In the genomic region with DNA sequence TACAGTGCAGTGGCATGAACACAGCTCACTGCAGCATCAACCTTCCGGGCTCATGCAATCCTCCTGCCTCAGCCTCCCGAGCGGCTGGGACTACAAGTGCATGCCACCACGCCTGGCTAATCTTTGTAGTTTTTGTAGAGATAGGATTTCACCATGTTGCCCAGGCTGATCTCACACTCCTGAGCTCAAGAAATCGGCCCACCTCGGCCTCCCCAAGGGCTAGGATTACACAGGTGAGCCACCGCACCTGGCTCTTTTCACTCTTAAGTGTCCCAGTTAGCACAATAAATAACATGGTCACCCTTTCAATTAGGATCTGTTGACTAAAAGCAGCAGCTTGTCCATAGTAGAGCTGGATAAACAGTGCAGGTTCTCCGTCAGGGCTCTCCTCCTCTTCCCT, we compare ENCODE assay signal across 8 cellular contexts. TPM values are rescaled to one million over a fixed set of nuclear protein-coding genes. Genes with fewer than 3 reads are reported as not detected.
DNase-seq lines count a peak whose midpoint lies in the region; ATAC-seq, FAIRE-seq and TF ChIP-seq lines count a peak whose summit lies in the region.

No MANE protein-coding gene starts in this region.

- H3K9ac ChIP-seq in iPS-15b (ENCODE audit: low read depth, low read length): no peak overlapping the region

- POLR2A ChIA-PET in A549 (lab: Yijun Ruan, JAX): no interaction called here

- H3K4me1 Mint-ChIP-seq in T-helper 17 cell: peaks cover 32% of the 10 kb centered on the region

- H3K27me3 ChIP-seq in HAP-1 (ENCODE audit: low read depth) (no peaks in the 10 kb centered on the region), iPS-15b (ENCODE audit: control insufficient read depth, insufficient read depth, low read length) (no peaks in the 10 kb centered on the region), thyroid gland (no peaks in the 10 kb centered on the region), small intestine (ENCODE audit: control insufficient read depth in 2 of 2, insufficient read depth in 2 of 2, low read length in 2 of 2) (no peaks in the 10 kb centered on the region)

- ATAC-seq in A549 (no peak), T-helper 17 cell (no peak)

- peak overlapping the region; percentile 97 for H3K27ac Mint-ChIP-seq in T-helper 17 cell

- H3K4me3 Mint-ChIP-seq in T-helper 17 cell: peak overlapping the region; percentile 94

- H3K36me3 Mint-ChIP-seq in T-helper 17 cell (ENCODE audit: low read depth): no peaks in the 10 kb centered on the region

- H3K4me3 ChIP-seq in A549: peak overlapping the region; percentile 82
- peak overlapping the region; percentile 91 for H3K4me3 ChIP-seq in HAP-1
- H3K4me3 ChIP-seq in iPS-15b (ENCODE audit: low read depth, low read length): peak overlapping the region; percentile 63
- H3K4me3 ChIP-seq in thyroid gland (replicated peaks in 1 of 3): no peak overlapping the region
- H3K4me3 ChIP-seq in small intestine (ENCODE audit: low read depth in 1 of 2, low read length in 2 of 2): no peak overlapping the region

- WGBS in A549 (ENCODE audit: missing lambda C conversion rate): 90% methylated on average over 8 of the region's 8 CpGs
- 60 to 76% methylated on average over 8 of the region's 8 CpGs for WGBS in thyroid gland, 2 donors
- 87 to 90% (median 89%) methylated on average over 8 of the region's 8 CpGs for WGBS in small intestine, 3 donors

- no peak for TF ChIP-seq EP300 in A549 (IDR thresholded peaks at IDR 0.05)

- no peak for TF ChIP-seq CTCF in A549 (IDR thresholded peaks at IDR 0.05)
- TF ChIP-seq CTCF in thyroid gland (IDR thresholded peaks at IDR 0.05): no peak

- no peak for TF ChIP-seq POLR2A in A549 (IDR thresholded peaks at IDR 0.05; ENCODE audit: low read length)
- TF ChIP-seq POLR2A in thyroid gland (IDR thresholded peaks at IDR 0.05): no peak

- H3K4me2 ChIP-seq in A549: peak overlapping the region; percentile 99

- peak overlapping the region in 1 of 2 experiments; percentile 94; a peak in 1 of 6 replicates for H3K27ac ChIP-seq in A549
- H3K27ac ChIP-seq in thyroid gland: no peak overlapping the region
- H3K27ac ChIP-seq in small intestine (ENCODE audit: low read depth in 1 of 2, low read length in 1 of 2): no peak overlapping the region

- H3K9me3 ChIP-seq in A549: no peaks in the 10 kb centered on the region
- no peaks in the 10 kb centered on the region for H3K9me3 ChIP-seq in HAP-1
- no peaks in the 10 kb centered on the region for H3K9me3 ChIP-seq in T-helper 17 cell (ENCODE audit: control insufficient read depth, low read length, poor library complexity, severe bottlenecking)
- H3K9me3 ChIP-seq in iPS-15b (ENCODE audit: control insufficient read depth, insufficient read depth, low read length): no peaks in the 10 kb centered on the region
- H3K9me3 ChIP-seq in thyroid gland: no peaks in the 10 kb centered on the region
- no peaks in the 10 kb centered on the region for H3K9me3 ChIP-seq in small intestine (ENCODE audit: control insufficient read depth, low read depth)

- FAIRE-seq in A549 (lab: Jason Lieb, UNC) (no peak), small intestine (lab: Jason Lieb, UNC) (no peak)

- no peak for TF ChIP-seq RAD21 in A549 (conservative IDR thresholded peaks at IDR 0.05 in 1 of 2, IDR thresholded peaks at IDR 0.05 in 1 of 2)

- H3K27me3 Mint-ChIP-seq in T-helper 17 cell: no peaks in the 10 kb centered on the region

- no peak for DNase-seq in A549 (ENCODE audit: low read depth in 1 of 2, low spot score in 1 of 2)
- DNase-seq in HAP-1 (ENCODE audit: low spot score in 2 of 2): no peak
- DNase-seq in T-helper 17 cell: no peak
- no peak for DNase-seq in thyroid gland
- DNase-seq in ecto neural progenitor cell (ENCODE audit: low spot score): no peak
- DNase-seq in NCI-H2227 (lab: John Stamatoyannopoulos, UW; ENCODE audit: unreplicated experiment): no peak
- DNase-seq in small intestine: no peak

- H3K4me1 ChIP-seq in A549 (peaks cover 14% of the 10 kb centered on the region), HAP-1 (peaks cover 25% of the 10 kb centered on the region), iPS-15b (ENCODE audit: control insufficient read depth, insufficient read depth, low read length) (peaks cover 3% of the 10 kb centered on the region), thyroid gland (peaks cover 9 to 10% of the 10 kb centered on the region in 2 donors), small intestine (ENCODE audit: control insufficient read depth in 2 of 2, insufficient read depth in 1 of 2, low read depth in 1 of 2, low read length in 1 of 2) (peaks cover 2 to 6% of the 10 kb centered on the region in 2 donors)

- in situ Hi-C loops in HAP-1 (cut with MboI; ENCODE audit: low sequenced_read_pairs): no loop called here

- intact Hi-C loops in thyroid gland (cut with DNase I): no loop called here

- CTCF ChIA-PET in A549 (lab: Yijun Ruan, JAX): interaction anchor here (1.1 kb wide), 1 partner anchor 130 kb away, joined by 4 read pairs; no protein-coding TSS in a partner anchor

- H3K36me3 ChIP-seq in HAP-1 (replicated peaks) (peaks cover 8% of the 10 kb centered on the region), iPS-15b (ENCODE audit: control insufficient read depth, insufficient read depth, low read length) (peaks cover 3% of the 10 kb centered on the region), thyroid gland (no peaks in the 10 kb centered on the region), small intestine (ENCODE audit: control insufficient read depth in 2 of 2, insufficient read depth in 2 of 2, low read length in 2 of 2) (no peaks in the 10 kb centered on the region)

TF ChIP-seq in A549, 52 proteins besides CTCF, POLR2A, EP300 and RAD21:
- TF ChIP-seq RCOR1 (IDR thresholded peaks at IDR 0.05; ENCODE audit: low read depth, low read length) (no peak), HOXB13 (CRISPR knock-in tag; IDR thresholded peaks at IDR 0.05; ENCODE audit: low read depth) (no peak), ZFP36 (IDR thresholded peaks at IDR 0.05; ENCODE audit: borderline replicate concordance, partially characterized antibody) (no peak), KDM1A (IDR thresholded peaks at IDR 0.05; ENCODE audit: low read depth) (no peak), RFX5 (IDR thresholded peaks at IDR 0.05) (no peak), HDAC2 (IDR thresholded peaks at IDR 0.05) (no peak), CBX2 (IDR thresholded peaks at IDR 0.05; ENCODE audit: borderline replicate concordance, low read depth) (no peak), ELK1 (IDR thresholded peaks at IDR 0.05; ENCODE audit: low read depth, low read length) (no peak), JUN (IDR thresholded peaks at IDR 0.05) (no peak)
- TF ChIP-seq, protein P1, sequence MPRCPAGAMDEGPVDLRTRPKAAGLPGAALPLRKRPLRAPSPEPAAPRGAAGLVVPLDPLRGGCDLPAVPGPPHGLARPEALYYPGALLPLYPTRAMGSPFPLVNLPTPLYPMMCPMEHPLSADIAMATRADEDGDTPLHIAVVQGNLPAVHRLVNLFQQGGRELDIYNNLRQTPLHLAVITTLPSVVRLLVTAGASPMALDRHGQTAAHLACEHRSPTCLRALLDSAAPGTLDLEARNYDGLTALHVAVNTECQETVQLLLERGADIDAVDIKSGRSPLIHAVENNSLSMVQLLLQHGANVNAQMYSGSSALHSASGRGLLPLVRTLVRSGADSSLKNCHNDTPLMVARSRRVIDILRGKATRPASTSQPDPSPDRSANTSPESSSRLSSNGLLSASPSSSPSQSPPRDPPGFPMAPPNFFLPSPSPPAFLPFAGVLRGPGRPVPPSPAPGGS (IDR thresholded peaks at IDR 0.05): no peak
TF ChIP-seq in A549: peak in this region for 0.

RNA-seq across cellular contexts. Expression of gene CDK5RAP2, which starts 1.4 kb away (rescaled TPM):
- polyA plus RNA-seq in A549 (2011; rRNA removed) (37.1 and 44.6 TPM in 2 replicates), A549 (2017; fragmentation: RNase III; extraction: RNeasy Plus Mini Kit Qiagen cat#74134 plus additional on column Dnase treatment) (28.7 to 31.9 TPM (median 29.1 TPM) in 3 replicates), small intestine (10 to 100 TPM; 15.7 to 20.1 (median 17.7) TPM)
- 31.3 and 34.2 TPM in 2 replicates for polyA plus RNA-seq in A549 (2012; cell fraction: cytosol; rRNA removed)
- polyA plus RNA-seq in A549 (2012; cell fraction: nucleus; rRNA removed): 78.3 and 93.3 TPM in 2 replicates
- 62.0 and 63.0 TPM in 2 replicates for polyA minus RNA-seq in A549 (2011; rRNA and poly(A)+ RNA removed)
- total RNA-seq in T-helper 17 cell (10 to 100 TPM; 59.5 to 68.1 TPM), thyroid gland (10 to 100 TPM; 39.5 to 51.9 (median 46.9) TPM)

Comparison
In these comparisons a context has a peak if more than half of its experiments do, and no peak if none do; other contexts are left out.
1. H3K4me3 ChIP-seq: peak in A549 (single experiment), HAP-1 (single experiment) and iPS-15b (single experiment); none in thyroid gland (0 of 3) and small intestine (0 of 2).